12 cellular contexts compared by ENCODE assay signal in genomic region chr5:150498501-150498900, GRCh38. TPM values are rescaled to one million over a fixed set of nuclear protein-coding genes. Genes with fewer than 3 reads are reported as not detected.
DNase-seq lines count a peak whose midpoint lies in the region; ATAC-seq and TF ChIP-seq lines count a peak whose summit lies in the region.
"Had no signal": no experiment of that assay in that cellular context is flagged by ENCODE, and none has a peak within 500 bp of the region (broad histone marks: within the 10 kb centered on the region; RNA-seq: fewer than 3 reads in every experiment).

No MANE protein-coding gene starts in this region.

- peak overlapping the region in 1 of 2 donors; percentile 31 for H3K9ac ChIP-seq in liver (ENCODE audit: low read depth in 1 of 2, low read length in 2 of 2)
- H3K9ac ChIP-seq in subcutaneous abdominal adipose tissue (ENCODE audit: low read length in 5 of 5): peak overlapping the region in 3 of 5 donors; percentile 10 to 44 (median 25)
- H3K9ac ChIP-seq in MM.1S (ENCODE audit: low read length): no peak overlapping the region

- H3K4me3 ChIP-seq in dorsolateral prefrontal cortex (peak overlapping the region in 55 of 59 donors; percentile 5 to 61 (median 40)), liver (ENCODE audit: low read depth in 1 of 3, low read length in 3 of 3) (no peak overlapping the region), subcutaneous abdominal adipose tissue (ENCODE audit: low read depth in 1 of 5, low read length in 5 of 5) (no peak overlapping the region), MM.1S (ENCODE audit: low read length) (no peak overlapping the region)

- peak; percentile 42; the same call in 1 of the 2 replicates for TF ChIP-seq EP300 in Ishikawa (IDR thresholded peaks at IDR 0.05; ENCODE audit: borderline replicate concordance)

- H3K9me2 ChIP-seq in MM.1S (replicated peaks; ENCODE audit: insufficient read depth, low read length): no peaks in the 10 kb centered on the region

- H3F3A ChIP-seq in MM.1S (ENCODE audit: insufficient read depth, low read length): no peaks in the 10 kb centered on the region

- H3K4me1 ChIP-seq in liver (ENCODE audit: control insufficient read depth in 4 of 4, insufficient read depth in 4 of 4, low read length in 3 of 4) (peaks cover 48 to 79% (median 76%) of the 10 kb centered on the region in 4 donors), subcutaneous abdominal adipose tissue (ENCODE audit: control insufficient read depth in 5 of 5, insufficient read depth in 5 of 5, low read length in 5 of 5) (peaks cover 25 to 76% (median 71%) of the 10 kb centered on the region in 5 donors), MM.1S (ENCODE audit: low read length) (peaks cover 11% of the 10 kb centered on the region)

- H4K20me1 ChIP-seq in MM.1S (ENCODE audit: insufficient read depth, low read length): no peaks in the 10 kb centered on the region

- POLR2A ChIA-PET in activated CD4-positive, alpha-beta memory T cell treated with anti-CD3 and anti-CD28 coated beads for 36 hours (lab: Charles Lee): no interaction called here

- H3K9me3 ChIP-seq in liver (ENCODE audit: control insufficient read depth in 4 of 4, low read length in 3 of 4) (no peaks in the 10 kb centered on the region), subcutaneous abdominal adipose tissue (ENCODE audit: control insufficient read depth in 5 of 5, low read length in 5 of 5) (no peaks in the 10 kb centered on the region), MM.1S (replicated peaks; ENCODE audit: insufficient read depth, low read length) (no peaks in the 10 kb centered on the region)

- CTCF ChIA-PET in activated CD4-positive, alpha-beta memory T cell treated with anti-CD3 and anti-CD28 coated beads for 36 hours (lab: Charles Lee): no interaction called here

- no peaks in the 10 kb centered on the region for H3K4me1 Mint-ChIP-seq in activated CD4-positive, alpha-beta memory T cell treated with anti-CD3 and anti-CD28 coated beads for 36 hours (ENCODE audit: low read depth)

- H3K79me2 ChIP-seq in MM.1S (ENCODE audit: low read length): peaks cover 55% of the 10 kb centered on the region

- ATAC-seq in HG03139 (IDR thresholded peaks at IDR 0.05; ENCODE audit: unreplicated experiment): no peak
- ATAC-seq: activated T-cell treated with anti-CD3 and anti-CD28 coated beads, Interleukin-2, amount 50 U/mL, for 4 hours had no signal

- no peak overlapping the region for H3K4me2 ChIP-seq in MM.1S (ENCODE audit: low read depth, low read length)

- H3K36me3 ChIP-seq in liver (ENCODE audit: control insufficient read depth in 4 of 4, insufficient read depth in 3 of 4, low read depth in 1 of 4, low read length in 3 of 4) (peaks cover 2 to 24% (median 5%) of the 10 kb centered on the region in 4 donors), subcutaneous abdominal adipose tissue (ENCODE audit: control insufficient read depth in 5 of 5, insufficient read depth in 5 of 5, low read length in 5 of 5) (peaks cover 0 to 5% (median 0%) of the 10 kb centered on the region in 5 donors), MM.1S (replicated peaks; ENCODE audit: insufficient read depth, low read length) (no peaks in the 10 kb centered on the region)

- no peak overlapping the region for H3K4me3 Mint-ChIP-seq in activated CD4-positive, alpha-beta memory T cell treated with anti-CD3 and anti-CD28 coated beads for 36 hours
- H3K4me3 Mint-ChIP-seq: activated T-cell treated with anti-CD3 and anti-CD28 coated beads, Interleukin-2, amount 50 U/mL, for 4 hours had no signal

- 30% methylated on average over 6 of the region's 6 CpGs for WGBS in liver

- H3K27ac Mint-ChIP-seq in activated CD4-positive, alpha-beta memory T cell treated with anti-CD3 and anti-CD28 coated beads for 36 hours: no peak overlapping the region
- H3K27ac Mint-ChIP-seq: naive B cell had no signal

- no peaks in the 10 kb centered on the region for H3K9me3 Mint-ChIP-seq in activated CD4-positive, alpha-beta memory T cell treated with anti-CD3 and anti-CD28 coated beads for 36 hours
- H3K9me3 Mint-ChIP-seq: activated T-cell treated with anti-CD3 and anti-CD28 coated beads, Interleukin-2, amount 50 U/mL, for 4 hours; naive B cell had no signal

- H3K27ac ChIP-seq in dorsolateral prefrontal cortex: peak overlapping the region; percentile 86 to 100 (median 99)
- peak overlapping the region; percentile 1 to 80 for H3K27ac ChIP-seq in liver (ENCODE audit: low read depth in 1 of 2, low read length in 2 of 2)
- peak overlapping the region; percentile 91 for H3K27ac ChIP-seq in subcutaneous abdominal adipose tissue (ENCODE audit: low read depth, low read length)
- no peak overlapping the region for H3K27ac ChIP-seq in MM.1S (ENCODE audit: low read length)

- peak; percentile 18; the same call in 1 of the 2 replicates for TF ChIP-seq RAD21 in Ishikawa (IDR thresholded peaks at IDR 0.05; ENCODE audit: low read depth)
- no peak for TF ChIP-seq RAD21 in liver (IDR thresholded peaks at IDR 0.05)

- H3K27me3 ChIP-seq in dorsolateral prefrontal cortex (no peaks in the 10 kb centered on the region), liver (ENCODE audit: control insufficient read depth in 4 of 4, insufficient read depth in 4 of 4, low read length in 3 of 4) (no peaks in the 10 kb centered on the region), subcutaneous abdominal adipose tissue (ENCODE audit: control insufficient read depth in 5 of 5, insufficient read depth in 4 of 5, low read length in 5 of 5) (no peaks in the 10 kb centered on the region), MM.1S (replicated peaks; ENCODE audit: insufficient read depth, low read length) (no peaks in the 10 kb centered on the region)

- DNase-seq in dorsolateral prefrontal cortex (peak in 1 of 10 donors; percentile 64), T-helper 9 cell (no peak), MM.1S (no peak)
- DNase-seq in activated CD4-positive, alpha-beta memory T cell treated with anti-CD3 and anti-CD28 coated beads for 36 hours: no peak
- DNase-seq: activated T-cell treated with anti-CD3 and anti-CD28 coated beads, Interleukin-2, amount 50 U/mL, for 4 hours; GF-D8; naive B cell; NCI-H1105 had no signal

- no peak overlapping the region for H2AFZ ChIP-seq in MM.1S (ENCODE audit: low read length)

- no peaks in the 10 kb centered on the region for H3K27me3 Mint-ChIP-seq in activated CD4-positive, alpha-beta memory T cell treated with anti-CD3 and anti-CD28 coated beads for 36 hours
- H3K27me3 Mint-ChIP-seq: naive B cell had no signal

- H3K36me3 Mint-ChIP-seq in activated CD4-positive, alpha-beta memory T cell treated with anti-CD3 and anti-CD28 coated beads for 36 hours: no peaks in the 10 kb centered on the region
- H3K36me3 Mint-ChIP-seq: naive B cell had no signal

- TF ChIP-seq CTCF in dorsolateral prefrontal cortex (IDR thresholded peaks at IDR 0.05 in 54 of 56, conservative IDR thresholded peaks at IDR 0.05 in 2 of 56; ENCODE audit: low read depth in 1 of 56, partially characterized antibody in 56 of 56): no peak
- no peak for TF ChIP-seq CTCF in liver (IDR thresholded peaks at IDR 0.05; ENCODE audit: low read depth, low read length, missing input control)
- no peak for TF ChIP-seq CTCF in MM.1S (IDR thresholded peaks at IDR 0.05; ENCODE audit: low read length)

- intact Hi-C loops in dorsolateral prefrontal cortex (cut with DNase I): loop anchor here in 1 of 2 donors (10.0 kb wide), 1 partner anchor 586 kb away; the partner anchor contains the start of gene TNIP1
- intact Hi-C loops in activated CD4-positive, alpha-beta memory T cell treated with anti-CD3 and anti-CD28 coated beads for 36 hours (cut with micrococcal nuclease): no loop called here

TF ChIP-seq in Ishikawa, 13 proteins besides CTCF, POLR2A, EP300 and RAD21 (continues in another document):
- TF ChIP-seq FOXM1 (IDR thresholded peaks at IDR 0.05; ENCODE audit: borderline replicate concordance, low read depth) (no peak), ZBTB7A (IDR thresholded peaks at IDR 0.05; ENCODE audit: low read depth) (peak; percentile 50; the same call in 1 of the 2 replicates), TCF12 (IDR thresholded peaks at IDR 0.05; ENCODE audit: low read depth) (peak; percentile 65; the same call in 1 of the 2 replicates), USF1 (IDR thresholded peaks at IDR 0.05) (no peak), TEAD4 (IDR thresholded peaks at IDR 0.05) (peak; percentile 9; the same call in 1 of the 2 replicates), TAF1 (IDR thresholded peaks at IDR 0.05; ENCODE audit: low read depth) (no peak), YY1 (IDR thresholded peaks at IDR 0.05; ENCODE audit: low read depth) (peak; percentile 25; the same call in 1 of the 2 replicates)

TF ChIP-seq in liver, 16 proteins besides CTCF, POLR2A, EP300 and RAD21:
- TF ChIP-seq FOXA1 (IDR thresholded peaks at IDR 0.05) (no peak), GABPA (IDR thresholded peaks at IDR 0.05 in 1 of 2, conservative IDR thresholded peaks at IDR 0.05 in 1 of 2) (no peak), TAF1 (conservative IDR thresholded peaks at IDR 0.05) (no peak), NR2F2 (IDR thresholded peaks at IDR 0.05) (no peak), MAX (IDR thresholded peaks at IDR 0.05) (no peak), JUND (IDR thresholded peaks at IDR 0.05) (no peak), HNF4G (IDR thresholded peaks at IDR 0.05) (no peak), ATF3 (IDR thresholded peaks at IDR 0.05) (no peak), FOXA2 (IDR thresholded peaks at IDR 0.05) (no peak), EGR1 (IDR thresholded peaks at IDR 0.05; ENCODE audit: low read depth in 2 of 2) (no peak), YY1 (IDR thresholded peaks at IDR 0.05) (no peak)

RNA-seq across cellular contexts. Expression of gene NDST1, which starts 9.4 kb away (rescaled TPM):
- total RNA-seq in dorsolateral prefrontal cortex (100 to 1,000 TPM in 43 of 120 experiments, 10 to 100 TPM in 77; 64.3 to 163 (median 92.5) TPM), liver (100 to 1,000 TPM in 1 of 2 donors, 10 to 100 TPM in 1; 39.5 to 103 TPM)
- 10 to 100 TPM; 10.3 to 38.5 TPM for polyA plus RNA-seq in liver
- 1 to 10 TPM; 2.5 to 2.6 TPM for total RNA-seq in activated CD4-positive, alpha-beta memory T cell treated with anti-CD3 and anti-CD28 coated beads for 36 hours

RNA-seq across cellular contexts. Expression of gene RPS14, which starts 49.0 kb away (rescaled TPM):
- total RNA-seq in dorsolateral prefrontal cortex: 100 to 1,000 TPM; 441 to 866 (median 635) TPM
- 100 to 1,000 TPM; 822 to 948 TPM for total RNA-seq in liver
- polyA plus RNA-seq in liver: 100 to 1,000 TPM; 609 to 956 TPM
- total RNA-seq in activated CD4-positive, alpha-beta memory T cell treated with anti-CD3 and anti-CD28 coated beads for 36 hours: 1,000 to 10,000 TPM; 3,748 to 3,882 TPM

Comparison
In these comparisons a context has a peak if more than half of its experiments do, and no peak if none do; other contexts are left out.
1. H3K4me3 ChIP-seq: peak in dorsolateral prefrontal cortex (55 of 59); none in liver (0 of 3), subcutaneous abdominal adipose tissue (0 of 5) and MM.1S (single experiment).
2. RNA of gene NDST1, which starts 9.4 kb away (total RNA-seq): 39.5 to 103 TPM in liver and 64.3 to 163 TPM in dorsolateral prefrontal cortex; 2.5 to 2.6 TPM in activated CD4-positive, alpha-beta memory T cell treated with anti-CD3 and anti-CD28 coated beads for 36 hours; every median in the first group is over 10 times any median in the second.